Comparison of ENCODE assay signal across 9 cellular contexts in genomic region chr11:104705475-104706195, GRCh38.
DNase-seq lines count a peak whose midpoint lies in the region; ATAC-seq and TF ChIP-seq lines count a peak whose summit lies in the region.
"Had no signal": no experiment of that assay in that cellular context is flagged by ENCODE, and none has a peak within 500 bp of the region (broad histone marks: within the 10 kb centered on the region; RNA-seq: fewer than 3 reads in every experiment).

No MANE protein-coding gene starts in this region.

- peak overlapping the region in 1 of 10 donors; percentile 35 for H3K4me3 ChIP-seq in heart right ventricle
- H3K4me3 ChIP-seq: thoracic aorta had no signal

- in situ Hi-C loops in GM13977 (cut with MboI; ENCODE audit: low pct_unique_long_range_greater_than_20kb, low sequenced_read_pairs, unreplicated experiment), result no loop called here

- intact Hi-C loops in heart right ventricle (cut with DNase I), result no loop called here

- no peaks in the 10 kb centered on the region for H3K36me3 ChIP-seq in heart right ventricle
- H3K36me3 ChIP-seq: thoracic aorta had no signal

- ATAC-seq in HG02678 (IDR thresholded peaks at IDR 0.05; ENCODE audit: unreplicated experiment), result peak; percentile 99
- peak in 7 of 8 donors; percentile 71 to 88 (median 82) for ATAC-seq in heart right ventricle

- H3K9me3 ChIP-seq in heart right ventricle, result no peaks in the 10 kb centered on the region
- H3K9me3 ChIP-seq: thoracic aorta had no signal

- WGBS in heart right ventricle, 2 donors, result 61 to 68% methylated on average over 4 of the region's 4 CpGs

- no peaks in the 10 kb centered on the region for H3K27me3 ChIP-seq in heart right ventricle

- TF ChIP-seq CTCF in GM13977 (IDR thresholded peaks at IDR 0.05; ENCODE audit: extremely low read depth, insufficient read depth, missing control alignments) (no peak), heart right ventricle (IDR thresholded peaks at IDR 0.05) (no peak)

- H3K27ac ChIP-seq in heart right ventricle, result peak overlapping the region in 4 of 10 donors; percentile 20 to 88 (median 39)
- H3K27ac ChIP-seq: thoracic aorta had no signal

- peaks cover 0 to 36% (median 0%) of the 10 kb centered on the region in 9 donors for H3K4me1 ChIP-seq in heart right ventricle

- peak; percentile 11 for DNase-seq in GM13977 (ENCODE audit: low spot score)
- peak; percentile 63 for DNase-seq in NK-92 treated with Interleukin-12 subunit alpha and Interleukin-12 subunit beta, amount 100 ng/mL, for 24 hours (lab: John Stamatoyannopoulos, UW)
- peak; percentile 44 for DNase-seq in activated T-cell treated with anti-CD3 and anti-CD28 coated beads, Interleukin-2, amount 50 U/mL, for 1 hour
- peak in 1 of 2 donors; percentile 34 for DNase-seq in heart right ventricle
- peak; percentile 46 to 57 for DNase-seq in stimulated activated CD4-positive, alpha-beta T cell treated with anti-CD3 and anti-CD28 coated beads, Interleukin-2, amount 100 ng/mL, for 48 hours
- DNase-seq in DMS 273 treated with DMSO at 0.1 percent for 48 hours (lab: John Stamatoyannopoulos, UW), result no peak
- DNase-seq in NCI-H82 treated with DMSO at 0.1 percent for 48 hours (lab: John Stamatoyannopoulos, UW; ENCODE audit: unreplicated experiment), result no peak

Comparison
In these comparisons a context has a peak if more than half of its experiments do, and no peak if none do; other contexts are left out.
1. DNase-seq: peak in GM13977 (single experiment), NK-92 treated with Interleukin-12 subunit alpha and Interleukin-12 subunit beta, amount 100 ng/mL, for 24 hours (single experiment), activated T-cell treated with anti-CD3 and anti-CD28 coated beads, Interleukin-2, amount 50 U/mL, for 1 hour (single experiment) and stimulated activated CD4-positive, alpha-beta T cell treated with anti-CD3 and anti-CD28 coated beads, Interleukin-2, amount 100 ng/mL, for 48 hours (2 of 2); none in DMS 273 treated with DMSO at 0.1 percent for 48 hours (single experiment) and NCI-H82 treated with DMSO at 0.1 percent for 48 hours (single experiment).